ENCODE assay signal across 1 cellular context in the genomic region with DNA sequence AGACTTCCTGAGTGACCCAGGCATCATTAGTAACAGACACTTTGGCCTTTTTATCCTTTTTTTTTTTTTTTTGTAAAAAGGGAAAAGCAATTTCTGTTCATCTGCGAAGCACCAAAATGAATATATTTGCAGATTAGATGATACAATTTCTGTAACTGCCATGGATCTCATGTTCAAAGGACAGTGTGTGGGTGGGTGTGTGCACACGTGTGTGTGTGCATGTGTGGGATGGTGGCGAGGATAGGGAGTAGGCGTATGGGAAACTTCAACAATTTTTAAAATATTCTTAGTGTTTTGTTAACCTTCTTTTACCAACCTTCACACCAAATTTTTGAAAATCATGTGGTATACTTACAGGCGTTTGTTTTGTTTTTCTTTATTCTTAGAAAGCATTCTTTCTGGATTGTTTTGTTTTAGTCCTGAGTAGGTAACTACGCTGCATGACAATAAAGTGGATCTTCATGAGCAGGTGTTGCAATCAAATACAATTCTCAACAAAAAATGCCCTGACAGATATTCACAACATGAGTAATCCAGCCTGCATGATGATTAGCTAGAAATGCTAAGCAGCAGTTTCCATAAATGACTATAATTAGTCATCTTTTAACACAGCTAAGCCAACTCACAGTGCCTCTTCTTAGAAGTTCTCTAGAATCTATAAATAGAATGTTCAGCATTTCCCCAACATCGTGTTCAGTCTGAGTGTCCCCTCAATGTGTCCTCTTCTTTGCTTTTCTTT.
TF ChIP-seq lines count a peak whose summit lies in the region.

No MANE protein-coding gene starts in this region.

TF ChIP-seq in GM12878, 131 proteins besides CTCF, POLR2A, EP300 and RAD21 (continued from another document and continues in another):
- TF ChIP-seq HSF1 (IDR thresholded peaks at IDR 0.05; ENCODE audit: low read depth, low read length) (no peak), ZNF274 (IDR thresholded peaks at IDR 0.05; ENCODE audit: insufficient read depth, insufficient read length) (no peak), GABPA (IDR thresholded peaks at IDR 0.05; ENCODE audit: low read depth) (no peak), ESRRA (IDR thresholded peaks at IDR 0.05; ENCODE audit: low read length) (no peak), SPI1 (IDR thresholded peaks at IDR 0.05; ENCODE audit: borderline replicate concordance, insufficient read depth, low read depth, low read length) (no peak), EGR1 (IDR thresholded peaks at IDR 0.05; ENCODE audit: borderline replicate concordance in 1 of 2, low read depth in 2 of 2, low read length in 2 of 2) (peak in 1 of 2 experiments; percentile 26; a peak in 1 of 3 replicates), CHD1 (IDR thresholded peaks at IDR 0.05; ENCODE audit: low read depth, low read length) (no peak), PKNOX1 (IDR thresholded peaks at IDR 0.05) (0 out of 2 replicates have a peak, but pooled peaks have one; percentile 27), IRF4 (IDR thresholded peaks at IDR 0.05; ENCODE audit: low read depth, low read length) (peak; percentile 45; the same call in 1 of the 2 replicates), HDGF (IDR thresholded peaks at IDR 0.05) (no peak), NR2F1 (conservative IDR thresholded peaks at IDR 0.05) (no peak), CREB1 (IDR thresholded peaks at IDR 0.05; ENCODE audit: low read depth) (no peak), FOXM1 (IDR thresholded peaks at IDR 0.05; ENCODE audit: low read depth, low read length) (peak; percentile 61; the same call in 1 of the 2 replicates), YY1 (IDR thresholded peaks at IDR 0.05; ENCODE audit: low read depth, low read length) (no peak), SRF (IDR thresholded peaks at IDR 0.05; ENCODE audit: low read depth in 2 of 2, low read length in 2 of 2) (peak in 1 of 2 experiments; percentile 14; a peak in 1 of 4 replicates), BCLAF1 (IDR thresholded peaks at IDR 0.05) (no peak), NKRF (conservative IDR thresholded peaks at IDR 0.05) (no peak), WRNIP1 (IDR thresholded peaks at IDR 0.05; ENCODE audit: borderline replicate concordance, low read depth, low read length) (no peak), KLF5 (IDR thresholded peaks at IDR 0.05; ENCODE audit: partially characterized antibody) (no peak), CREM (IDR thresholded peaks at IDR 0.05; ENCODE audit: low read depth) (peak; percentile 56), BHLHE40 (IDR thresholded peaks at IDR 0.05; ENCODE audit: borderline replicate concordance in 1 of 2, low read depth in 2 of 2, low read length in 1 of 2) (no peak; a peak in 1 of 4 replicates), SMAD1 (IDR thresholded peaks at IDR 0.05; ENCODE audit: low read depth, partially characterized antibody) (no peak), RAD51 (IDR thresholded peaks at IDR 0.05) (no peak), SUZ12 (IDR thresholded peaks at IDR 0.05; ENCODE audit: unreplicated experiment) (no peak), CHD4 (IDR thresholded peaks at IDR 0.05) (no peak), TAF1 (IDR thresholded peaks at IDR 0.05; ENCODE audit: borderline replicate concordance, low read depth, low read length) (no peak), CUX1 (IDR thresholded peaks at IDR 0.05; ENCODE audit: insufficient replicate concordance, low read depth, low read length) (no peak), ZSCAN29 (IDR thresholded peaks at IDR 0.05) (no peak), ZNF207 (IDR thresholded peaks at IDR 0.05; ENCODE audit: borderline replicate concordance) (no peak), POLR2AphosphoS5 (IDR thresholded peaks at IDR 0.05; ENCODE audit: low read length) (no peak), MYB (IDR thresholded peaks at IDR 0.05; ENCODE audit: borderline replicate concordance, low read depth, low read length) (no peak), RB1 (IDR thresholded peaks at IDR 0.05; ENCODE audit: borderline replicate concordance) (no peak), MAX (IDR thresholded peaks at IDR 0.05; ENCODE audit: low read depth, low read length) (no peak), ZZZ3 (IDR thresholded peaks at IDR 0.05; ENCODE audit: control insufficient read depth, insufficient read length, low read depth) (no peak), ATF3 (IDR thresholded peaks at IDR 0.05; ENCODE audit: borderline replicate concordance, extremely low read depth, low read depth, low read length) (no peak), ASH2L (IDR thresholded peaks at IDR 0.05; ENCODE audit: borderline replicate concordance, low read depth) (no peak), TCF12 (IDR thresholded peaks at IDR 0.05; ENCODE audit: low read depth, low read length) (no peak), TCF7 (IDR thresholded peaks at IDR 0.05; ENCODE audit: borderline replicate concordance) (no peak; the same call in 1 of the 2 replicates), ZBED1 (IDR thresholded peaks at IDR 0.05; ENCODE audit: borderline replicate concordance) (no peak), JUNB (IDR thresholded peaks at IDR 0.05) (peak; percentile 84), MEF2B (IDR thresholded peaks at IDR 0.05; ENCODE audit: partially characterized antibody, poor library complexity, severe bottlenecking) (peak; percentile 74), HDAC2 (IDR thresholded peaks at IDR 0.05) (no peak), EZH2 (IDR thresholded peaks at IDR 0.05; ENCODE audit: borderline replicate concordance, control insufficient read depth, low read depth, low read length) (no peak), SIN3A (IDR thresholded peaks at IDR 0.05; ENCODE audit: low read depth, low read length) (no peak), SMC3 (IDR thresholded peaks at IDR 0.05; ENCODE audit: borderline replicate concordance, low read length) (no peak), SIX5 (IDR thresholded peaks at IDR 0.05; ENCODE audit: low read depth, low read length, severe bottlenecking) (no peak)
- TF ChIP-seq, protein P1, sequence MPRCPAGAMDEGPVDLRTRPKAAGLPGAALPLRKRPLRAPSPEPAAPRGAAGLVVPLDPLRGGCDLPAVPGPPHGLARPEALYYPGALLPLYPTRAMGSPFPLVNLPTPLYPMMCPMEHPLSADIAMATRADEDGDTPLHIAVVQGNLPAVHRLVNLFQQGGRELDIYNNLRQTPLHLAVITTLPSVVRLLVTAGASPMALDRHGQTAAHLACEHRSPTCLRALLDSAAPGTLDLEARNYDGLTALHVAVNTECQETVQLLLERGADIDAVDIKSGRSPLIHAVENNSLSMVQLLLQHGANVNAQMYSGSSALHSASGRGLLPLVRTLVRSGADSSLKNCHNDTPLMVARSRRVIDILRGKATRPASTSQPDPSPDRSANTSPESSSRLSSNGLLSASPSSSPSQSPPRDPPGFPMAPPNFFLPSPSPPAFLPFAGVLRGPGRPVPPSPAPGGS (IDR thresholded peaks at IDR 0.05; ENCODE audit: borderline replicate concordance, insufficient read depth, low read depth, low read length, poor library complexity, severe bottlenecking): peak; percentile 56
- TF ChIP-seq, protein P2, sequence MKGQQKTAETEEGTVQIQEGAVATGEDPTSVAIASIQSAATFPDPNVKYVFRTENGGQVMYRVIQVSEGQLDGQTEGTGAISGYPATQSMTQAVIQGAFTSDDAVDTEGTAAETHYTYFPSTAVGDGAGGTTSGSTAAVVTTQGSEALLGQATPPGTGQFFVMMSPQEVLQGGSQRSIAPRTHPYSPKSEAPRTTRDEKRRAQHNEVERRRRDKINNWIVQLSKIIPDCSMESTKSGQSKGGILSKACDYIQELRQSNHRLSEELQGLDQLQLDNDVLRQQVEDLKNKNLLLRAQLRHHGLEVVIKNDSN (IDR thresholded peaks at IDR 0.05; ENCODE audit: borderline replicate concordance, extremely low read length, insufficient read depth, low read depth, low read length): no peak
